In the genomic region with DNA sequence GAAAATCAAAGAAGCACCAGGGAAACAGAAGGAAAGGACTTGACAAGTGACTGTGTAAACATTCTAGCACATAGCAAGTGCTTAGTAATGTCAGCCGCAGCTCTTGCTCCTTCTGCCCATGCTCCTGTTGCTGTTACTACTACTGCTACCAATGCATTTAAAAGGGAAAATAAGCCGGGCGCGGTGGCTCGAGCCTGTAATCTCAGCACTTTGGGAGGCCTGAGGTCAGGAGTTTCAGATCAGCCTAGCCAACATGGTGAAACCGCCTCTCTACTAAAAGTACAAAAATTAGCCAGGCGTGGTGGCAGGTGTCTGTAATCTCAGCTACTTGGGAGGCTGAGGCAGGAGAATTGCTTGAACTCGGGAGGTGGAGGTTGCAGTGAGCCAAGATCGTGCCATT, we compare ENCODE assay signal across 12 cellular contexts. TPM values are rescaled to one million over a fixed set of nuclear protein-coding genes. Genes with fewer than 3 reads are reported as not detected.
"Had no signal": no experiment of that assay in that cellular context is flagged by ENCODE, and none has a peak within 500 bp of the region (broad histone marks: within the 10 kb centered on the region; RNA-seq: fewer than 3 reads in every experiment).

No MANE protein-coding gene starts in this region.

RNA-seq across cellular contexts. Expression of a gene that starts 49.5 kb away (rescaled TPM):
- total RNA-seq: activated CD4-positive, alpha-beta memory T cell treated with anti-CD3 and anti-CD28 coated beads, Interleukin-2, amount 10 ng/mL, durations not matched to agents 7 days and 5 days; activated CD4-positive, alpha-beta T cell treated with anti-CD3 and anti-CD28 coated beads, Interleukin-2, amount 10 ng/mL, durations not matched to agents 7 days and 5 days; activated naive CD4-positive, alpha-beta T cell treated with anti-CD3 and anti-CD28 coated beads, Interleukin-2, amount 50 U/mL, for 72 hours; astrocyte; bronchial epithelial cell; cardiac septum; dermis blood vessel endothelial cell; endothelial cell of umbilical vein; fibroblast of villous mesenchyme; glomerular endothelial cell; T-helper 1 cell treated with Interleukin-12 subunit alpha and Interleukin-12 subunit beta and Interleukin-4 antibody, amounts not matched to agents 30 ng/mL and 1 ng/mL, for 36 hours; T-helper 2 cell treated with Interferon-gamma antibody and Interleukin-4, amounts not matched to agents 100 ng/mL and 5 ng/mL, for 36 hours had no signal
